In genomic region chr14:90521930-90522483, GRCh38 we compare ENCODE assay signal across 21 cellular contexts.
DNase-seq lines count a peak whose midpoint lies in the region; ATAC-seq, FAIRE-seq and TF ChIP-seq lines count a peak whose summit lies in the region.
"Had no signal": no experiment of that assay in that cellular context is flagged by ENCODE, and none has a peak within 500 bp of the region (broad histone marks: within the 10 kb centered on the region; RNA-seq: fewer than 3 reads in every experiment).

No MANE protein-coding gene starts in this region.

- H3K27me3 ChIP-seq in HepG2 (ENCODE audit: control insufficient read depth in 1 of 2, insufficient read depth in 2 of 2, low read length in 2 of 2) (peaks cover 3 to 5% of the 10 kb centered on the region in 2 experiments; a peak in 2 of 5 replicates), right lobe of liver (no peaks in the 10 kb centered on the region), sigmoid colon (no peaks in the 10 kb centered on the region), GM23338 (ENCODE audit: insufficient read depth) (no peaks in the 10 kb centered on the region)
- H3K27me3 ChIP-seq: right atrium auricular region, upper lobe of left lung had no signal

- DNase-seq in HepG2 (ENCODE audit: low spot score) = no peak
- DNase-seq in right lobe of liver = no peak
- DNase-seq in glutamatergic neuron = no peak
- no peak for DNase-seq in sigmoid colon
- DNase-seq in GM23338 (ENCODE audit: low spot score) = no peak
- DNase-seq in NCI-H187 treated with DMSO at 0.1 percent for 48 hours (lab: John Stamatoyannopoulos, UW) = no peak
- DNase-seq in activated naive CD4-positive, alpha-beta T cell treated with anti-CD3 and anti-CD28 coated beads, Interleukin-2, amount 50 U/mL, for 16 hours = no peak
- DNase-seq: activated CD4-positive, alpha-beta memory T cell treated with anti-CD3 and anti-CD28 coated beads for 36 hours; activated naive CD4-positive, alpha-beta T cell treated with anti-CD3 and anti-CD28 coated beads for 36 hours; activated T-cell treated with anti-CD3 and anti-CD28 coated beads, Interleukin-2, amount 50 U/mL, for 24 hours; CD4-positive, alpha-beta T cell; cortex of kidney; foreskin fibroblast; MV-4-11; stimulated activated CD4-positive, alpha-beta T cell treated with anti-CD3 and anti-CD28 coated beads, Interleukin-15, amount 100 ng/mL, for 24 hours had no signal

- no peak overlapping the region for H3K9ac ChIP-seq in HepG2 (ENCODE audit: insufficient read depth, low read depth, low read length)

- intact Hi-C loops in HepG2 (cut with micrococcal nuclease; ENCODE audit: unreplicated experiment) (no loop called here), right lobe of liver (cut with DNase I) (no loop called here), sigmoid colon (cut with DNase I) (loop anchor here (2.0 kb wide), 1 partner anchor 119 kb away; no protein-coding TSS in a partner anchor)

- H3K4me3 Mint-ChIP-seq in glutamatergic neuron (ENCODE audit: unreplicated experiment) (peak overlapping the region; percentile 10), GM23338 (no peak overlapping the region)
- H3K4me3 Mint-ChIP-seq: activated CD4-positive, alpha-beta memory T cell treated with anti-CD3 and anti-CD28 coated beads for 36 hours; activated naive CD4-positive, alpha-beta T cell treated with anti-CD3 and anti-CD28 coated beads for 36 hours; activated T-cell treated with anti-CD3 and anti-CD28 coated beads, Interleukin-2, amount 50 U/mL, for 24 hours; CD4-positive, alpha-beta T cell; natural killer cell treated with Interleukin-12 subunit alpha and Interleukin-12 subunit beta and Interleukin-15 and Interleukin-18, amount 100 ng/mL, for 72 hours had no signal

- H3K4me1 ChIP-seq in HepG2 (ENCODE audit: insufficient read depth, low read length) (peaks cover 22% of the 10 kb centered on the region), right lobe of liver (no peaks in the 10 kb centered on the region), sigmoid colon (peaks cover 0 to 76% (median 68%) of the 10 kb centered on the region in 4 donors), GM23338 (ENCODE audit: insufficient read depth) (no peaks in the 10 kb centered on the region)

- 56% methylated on average over 13 of the region's 18 CpGs for WGBS in HepG2 (ENCODE audit: low lambda C conversion rate)
- 89% methylated on average over 1 of the region's 18 CpGs for WGBS in right lobe of liver (ENCODE audit: insufficient coverage, low coverage, low lambda C conversion rate, missing lambda C conversion rate)
- WGBS in sigmoid colon, 2 donors = 86 to 92% methylated on average over 18 of the region's 18 CpGs

- CTCF ChIA-PET in HepG2 (lab: Yijun Ruan, JAX; ENCODE audit: low intra/inter-chr PET ratio, low total read pairs) = interaction anchor here (1.1 kb wide), 1 partner anchor 122 kb away, joined by 3 read pairs; no protein-coding TSS in a partner anchor

- no peaks in the 10 kb centered on the region for H3K79me2 ChIP-seq in HepG2 (ENCODE audit: insufficient read depth, low read length)
- no peaks in the 10 kb centered on the region for H3K79me2 ChIP-seq in GM23338 (replicated peaks; ENCODE audit: insufficient read depth)

- H3K4me1 Mint-ChIP-seq in glutamatergic neuron (ENCODE audit: low read depth, unreplicated experiment) = peaks cover 19% of the 10 kb centered on the region
- H3K4me1 Mint-ChIP-seq in GM23338 = peaks cover 9% of the 10 kb centered on the region

- POLR2A ChIA-PET in HepG2 (lab: Yijun Ruan, JAX) = no interaction called here

- TF ChIP-seq POLR2A in HepG2 (IDR thresholded peaks at IDR 0.05; ENCODE audit: insufficient read depth in 1 of 2, low read depth in 2 of 2, low read length in 2 of 2) (no peak), right lobe of liver (IDR thresholded peaks at IDR 0.05) (no peak), sigmoid colon (IDR thresholded peaks at IDR 0.05) (no peak)

- peaks cover 5% of the 10 kb centered on the region for H3K27me3 Mint-ChIP-seq in glutamatergic neuron (ENCODE audit: unreplicated experiment)
- H3K27me3 Mint-ChIP-seq in GM23338 (ENCODE audit: insufficient read depth, low read depth, poor library complexity) = peaks cover 14% of the 10 kb centered on the region
- H3K27me3 Mint-ChIP-seq: activated CD4-positive, alpha-beta memory T cell treated with anti-CD3 and anti-CD28 coated beads for 36 hours; CD4-positive, alpha-beta T cell had no signal

- no peak for TF ChIP-seq RAD21 in HepG2 (CRISPR knock-in tag; IDR thresholded peaks at IDR 0.05)

- H3F3A ChIP-seq in GM23338 (replicated peaks; ENCODE audit: low read depth) = no peaks in the 10 kb centered on the region

- no peaks in the 10 kb centered on the region for H3K36me3 ChIP-seq in HepG2 (replicated peaks in 1 of 2; ENCODE audit: control insufficient read depth in 1 of 2, insufficient read depth in 2 of 2, low read length in 2 of 2)
- H3K36me3 ChIP-seq in right lobe of liver = no peaks in the 10 kb centered on the region
- no peaks in the 10 kb centered on the region for H3K36me3 ChIP-seq in sigmoid colon
- H3K36me3 ChIP-seq in GM23338 (ENCODE audit: insufficient read depth) = no peaks in the 10 kb centered on the region
- H3K36me3 ChIP-seq: right atrium auricular region, upper lobe of left lung had no signal

- TF ChIP-seq CTCF in HepG2 (CRISPR knock-in tag; IDR thresholded peaks at IDR 0.05) (no peak), right lobe of liver (IDR thresholded peaks at IDR 0.05) (no peak), glutamatergic neuron (IDR thresholded peaks at IDR 0.05; ENCODE audit: partially characterized antibody, unreplicated experiment) (no peak), sigmoid colon (IDR thresholded peaks at IDR 0.05) (no peak), GM23338 (conservative IDR thresholded peaks at IDR 0.05; ENCODE audit: low read depth in 2 of 2) (no peak)

- H3K9me3 ChIP-seq in HepG2 (ENCODE audit: low read length) = peaks cover 9% of the 10 kb centered on the region
- H3K9me3 ChIP-seq in right lobe of liver = no peaks in the 10 kb centered on the region
- no peaks in the 10 kb centered on the region for H3K9me3 ChIP-seq in sigmoid colon
- H3K9me3 ChIP-seq: right atrium auricular region had no signal

- TF ChIP-seq EP300 in HepG2 (IDR thresholded peaks at IDR 0.05; ENCODE audit: low read depth in 2 of 2, low read length in 2 of 2) (no peak), HepG2 (CRISPR knock-in tag; IDR thresholded peaks at IDR 0.05; ENCODE audit: borderline replicate concordance) (no peak), sigmoid colon (IDR thresholded peaks at IDR 0.05) (no peak)

- H3K9me2 ChIP-seq in GM23338 (ENCODE audit: insufficient read depth) = no peaks in the 10 kb centered on the region

- H2AFZ ChIP-seq in HepG2 (ENCODE audit: low read length) (no peak overlapping the region), GM23338 (no peak overlapping the region)

- H3K9me3 Mint-ChIP-seq in glutamatergic neuron (ENCODE audit: unreplicated experiment) (peaks cover 8% of the 10 kb centered on the region), GM23338 (peaks cover 12% of the 10 kb centered on the region; the same call in 1 of the 3 replicates)

- in situ Hi-C loops in HepG2 (cut with HindIII; ENCODE audit: extremely low pct_ligation_motif_present, low pct_unique_long_range_greater_than_20kb) = loop anchor here (5.0 kb wide), 1 partner anchor 125 kb away; the partner anchor contains the start of gene CALM1

- no TSS peak for BruUV-seq in HepG2 (replicated peaks; lab: Mats Ljungman, UMichigan)

- H4K20me1 ChIP-seq in HepG2 (ENCODE audit: insufficient read depth, low read length) (no peaks in the 10 kb centered on the region), GM23338 (replicated peaks; ENCODE audit: insufficient read depth) (no peaks in the 10 kb centered on the region)

- H3K4me2 ChIP-seq in HepG2 (ENCODE audit: low read depth, low read length) (no peak overlapping the region), GM23338 (no peak overlapping the region)

- FAIRE-seq in HepG2 (lab: Jason Lieb, UNC) = no peak
- FAIRE-seq: endothelial cell of umbilical vein, GM12891 had no signal

- H3K27ac Mint-ChIP-seq in glutamatergic neuron (ENCODE audit: unreplicated experiment) = no peak overlapping the region
- H3K27ac Mint-ChIP-seq in GM23338 = no peak overlapping the region; the same call in 1 of the 2 replicates
- H3K27ac Mint-ChIP-seq: activated CD4-positive, alpha-beta memory T cell treated with anti-CD3 and anti-CD28 coated beads for 36 hours; activated naive CD4-positive, alpha-beta T cell treated with anti-CD3 and anti-CD28 coated beads for 36 hours; activated T-cell treated with anti-CD3 and anti-CD28 coated beads, Interleukin-2, amount 50 U/mL, for 24 hours; CD4-positive, alpha-beta T cell; natural killer cell treated with Interleukin-12 subunit alpha and Interleukin-12 subunit beta and Interleukin-15 and Interleukin-18, amount 100 ng/mL, for 72 hours had no signal

- no peak overlapping the region for H3K27ac ChIP-seq in HepG2 (ENCODE audit: extremely low read length, insufficient read depth, low read length)
- no peak overlapping the region for H3K27ac ChIP-seq in right lobe of liver
- peak overlapping the region; percentile 76 to 90 (median 86) for H3K27ac ChIP-seq in sigmoid colon
- no peak overlapping the region for H3K27ac ChIP-seq in GM23338 (ENCODE audit: low read depth)
- H3K27ac ChIP-seq: upper lobe of left lung had no signal

- H3K4me3 ChIP-seq in HepG2 (replicated peaks in 1 of 3; ENCODE audit: insufficient read depth in 1 of 3, low read depth in 2 of 3, low read length in 3 of 3) (no peak overlapping the region), right lobe of liver (no peak overlapping the region), sigmoid colon (no peak overlapping the region), GM23338 (no peak overlapping the region)
- H3K4me3 ChIP-seq: right atrium auricular region, upper lobe of left lung had no signal

- H3K36me3 Mint-ChIP-seq in glutamatergic neuron (ENCODE audit: unreplicated experiment) (no peaks in the 10 kb centered on the region), GM23338 (ENCODE audit: low read depth) (peaks cover 4% of the 10 kb centered on the region; the same call in 2 of the 3 replicates)
- H3K36me3 Mint-ChIP-seq: activated CD4-positive, alpha-beta memory T cell treated with anti-CD3 and anti-CD28 coated beads for 36 hours; natural killer cell treated with Interleukin-12 subunit alpha and Interleukin-12 subunit beta and Interleukin-15 and Interleukin-18, amount 100 ng/mL, for 72 hours had no signal

- ATAC-seq in HepG2 (no peak), right lobe of liver (no peak), GM23338 (no peak)
- no peak for ATAC-seq in activated CD4-positive, CD25-positive, alpha-beta regulatory T cell treated with anti-CD3 and anti-CD28 coated beads, Interleukin-2, amount 50 U/mL, for 24 hours
- ATAC-seq: natural killer cell treated with Interleukin-12 subunit alpha and Interleukin-12 subunit beta and Interleukin-15 and Interleukin-18, amount 100 ng/mL, for 72 hours had no signal

TF ChIP-seq in HepG2, 621 proteins besides CTCF, POLR2A, EP300 and RAD21:
- TF ChIP-seq MLLT10 (CRISPR knock-in tag; IDR thresholded peaks at IDR 0.05) (no peak), ZNF768 (CRISPR knock-in tag; IDR thresholded peaks at IDR 0.05) (peak; percentile 94)

TF ChIP-seq in GM23338, 12 proteins besides CTCF, POLR2A, EP300 and RAD21 (continues in another document):
- TF ChIP-seq JUNB (IDR thresholded peaks at IDR 0.05; ENCODE audit: unreplicated experiment) = no peak

Comparison
In these comparisons a context has a peak if more than half of its experiments do, and no peak if none do; other contexts are left out.
1. H3K27ac ChIP-seq: peak in sigmoid colon (4 of 4); none in HepG2 (single experiment), right lobe of liver (0 of 3) and GM23338 (single experiment).